Comparison of ENCODE assay signal across 8 cellular contexts in the genomic region with DNA sequence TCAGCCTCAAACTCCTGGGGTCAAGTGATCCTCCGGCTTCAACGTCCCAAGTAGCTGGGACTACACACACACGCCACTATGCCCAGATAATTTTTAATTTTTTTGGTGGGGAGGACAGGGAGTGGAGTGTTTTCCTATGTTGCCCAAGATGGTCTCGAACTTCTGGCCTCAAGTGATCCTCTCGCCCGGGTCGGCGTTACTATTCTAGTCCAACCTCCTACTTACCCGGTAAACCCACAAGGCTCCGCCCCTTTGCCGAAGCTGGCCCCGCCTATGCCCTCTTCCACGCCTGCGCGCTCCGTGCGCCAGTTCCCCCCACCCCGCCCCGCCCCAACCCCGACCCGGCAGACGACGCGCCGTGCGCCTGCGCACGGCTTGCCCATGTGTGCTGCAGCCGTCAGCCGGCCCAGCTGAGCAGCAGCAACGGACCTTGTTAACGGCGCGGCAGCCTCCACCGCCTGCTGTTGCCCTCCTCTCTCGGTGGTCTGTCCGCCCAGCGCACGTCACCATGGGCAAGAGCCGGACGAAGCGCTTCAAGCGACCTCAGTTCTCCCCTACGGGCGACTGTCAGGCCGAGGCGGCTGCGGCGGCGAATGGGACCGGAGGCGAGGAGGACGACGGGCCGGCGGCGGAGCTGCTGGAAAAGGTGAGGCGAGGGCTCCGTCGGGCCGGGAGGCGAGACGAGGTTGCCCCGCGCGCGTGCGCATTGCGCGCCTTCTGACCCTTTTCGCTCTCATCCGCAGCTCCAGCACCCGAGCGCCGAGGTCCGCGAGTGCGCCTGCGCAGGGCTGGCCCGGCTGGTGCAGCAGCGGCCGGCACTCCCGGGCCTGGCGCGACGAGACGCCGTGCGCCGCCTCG. TPM values are rescaled to one million over a fixed set of nuclear protein-coding genes. Genes with fewer than 3 reads are reported as not detected.
A peak's percentile ranks its signal among the peaks of the same experiment; 100 is the strongest.
DNase-seq lines count a peak whose midpoint lies in the region; ATAC-seq and FAIRE-seq lines count a peak whose summit lies in the region.

A gene with protein sequence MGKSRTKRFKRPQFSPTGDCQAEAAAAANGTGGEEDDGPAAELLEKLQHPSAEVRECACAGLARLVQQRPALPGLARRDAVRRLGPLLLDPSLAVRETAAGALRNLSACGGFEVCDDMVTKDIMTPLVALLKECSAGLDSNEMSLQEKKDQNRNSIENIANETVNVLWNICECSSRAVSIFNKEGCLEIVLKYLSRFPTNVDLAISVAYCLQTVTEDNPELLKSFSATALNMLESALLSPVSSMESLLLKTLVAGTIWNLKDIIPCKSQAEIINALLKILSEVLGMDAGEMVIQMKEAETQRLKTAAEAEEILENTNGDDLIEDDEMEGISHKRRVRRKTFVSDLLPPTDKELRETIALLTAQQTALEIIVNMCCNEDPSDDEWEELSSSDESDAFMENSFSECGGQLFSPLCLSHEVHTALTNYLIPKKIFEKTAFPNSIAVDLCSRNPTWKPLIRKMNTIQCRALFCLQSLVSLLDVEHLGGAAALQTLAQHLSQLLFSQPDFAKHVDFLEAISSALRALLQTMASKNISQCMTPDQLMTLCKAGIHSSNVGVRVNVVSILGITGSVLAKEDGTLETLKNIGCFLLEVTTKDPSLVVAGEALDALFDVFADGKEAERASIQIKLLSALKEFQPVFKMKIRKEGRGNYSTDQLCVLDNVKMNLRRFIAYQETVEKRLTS (plus strand): TSS at position 347 of the 858 bp plus-strand sequence. CDS start 162 bp downstream, at position 509.

- peak within 1 kb of the TSS; percentile 98 for H3K4me3 Mint-ChIP-seq in T-helper 17 cell

- FAIRE-seq in urothelium cell line (lab: Jason Lieb, UNC): peak; percentile 17

- H3K4me1 Mint-ChIP-seq in T-helper 17 cell: peaks cover 25% of the 10 kb centered on the region

- peaks cover 2% of the 10 kb centered on the region for H3K36me3 Mint-ChIP-seq in T-helper 17 cell (ENCODE audit: low read depth)

- ATAC-seq in GM18498 (IDR thresholded peaks at IDR 0.05; ENCODE audit: unreplicated experiment) (peak; percentile 86), HG02885 (IDR thresholded peaks at IDR 0.05; ENCODE audit: poor library complexity, unreplicated experiment) (peak; percentile 84), T-helper 17 cell (peak; percentile 85), right cardiac atrium (peak; percentile 98)

- H3K9me3 ChIP-seq in T-helper 17 cell (ENCODE audit: control insufficient read depth, low read length, poor library complexity, severe bottlenecking) (no peaks in the 10 kb centered on the region), right cardiac atrium (ENCODE audit: control insufficient read depth, low read length) (no peaks in the 10 kb centered on the region)

- 2% methylated on average over 90 of the region's 91 CpGs for WGBS in right cardiac atrium

- H3K27ac Mint-ChIP-seq in T-helper 17 cell: peak within 1 kb of the TSS; percentile 92

- H3K27me3 Mint-ChIP-seq in T-helper 17 cell: no peaks in the 10 kb centered on the region

- peak within 1 kb of the TSS; percentile 72 for H3K4me3 ChIP-seq in right cardiac atrium (ENCODE audit: low read length)

- peaks cover 6% of the 10 kb centered on the region for H3K4me1 ChIP-seq in right cardiac atrium (ENCODE audit: control insufficient read depth, insufficient read depth, low read length)

- intact Hi-C loops in right cardiac atrium (cut with DNase I): no loop called here

- H3K27me3 ChIP-seq in right cardiac atrium (ENCODE audit: control insufficient read depth, insufficient read depth): no peaks in the 10 kb centered on the region

- H3K27ac ChIP-seq in angular gyrus (ENCODE audit: low read depth, low read length) (peak within 1 kb of the TSS; percentile 96), right cardiac atrium (ENCODE audit: low read length) (peak within 1 kb of the TSS; percentile 97)

- peak; percentile 83 for DNase-seq in NCI-H1694 treated with DMSO at 0.1 percent for 48 hours (lab: John Stamatoyannopoulos, UW)
- DNase-seq in T-helper 17 cell: peak; percentile 86 to 92 (median 91)
- peak; percentile 93 to 98 (median 97) for DNase-seq in right cardiac atrium
- peak; percentile 65 for DNase-seq in pulmonary artery endothelial cell (ENCODE audit: low read depth, low spot score)
- peak; percentile 97 for DNase-seq in urothelium cell line (ENCODE audit: low spot score)

RNA-seq across cellular contexts. Expression of the gene that starts here (rescaled TPM):
- total RNA-seq in T-helper 17 cell (10 to 100 TPM; 10.9 to 12.0 TPM), right cardiac atrium (10 to 100 TPM in 3 of 4 donors, 1 to 10 TPM in 1; 10.0 to 16.1 (median 11.9) TPM), pulmonary artery endothelial cell (31.7 and 38.7 TPM in 2 replicates)
- polyA plus RNA-seq in right cardiac atrium: 4.0 TPM

Comparison
In these comparisons a context has a peak if more than half of its experiments do, and no peak if none do; other contexts are left out.
1. Peak in every context shown above with its lines: DNase-seq, ATAC-seq, H3K4me3 ChIP-seq and H3K27ac ChIP-seq.